31 cellular contexts compared by ENCODE assay signal in genomic region chr10:119042169-119042568, GRCh38. TPM values are rescaled to one million over a fixed set of nuclear protein-coding genes. Genes with fewer than 3 reads are reported as not detected.
DNase-seq lines count a peak whose midpoint lies in the region; ATAC-seq, FAIRE-seq and TF ChIP-seq lines count a peak whose summit lies in the region.
"Had no signal": no experiment of that assay in that cellular context is flagged by ENCODE, and none has a peak within 500 bp of the region (broad histone marks: within the 10 kb centered on the region; RNA-seq: fewer than 3 reads in every experiment).

No MANE protein-coding gene starts in this region.

- no peak for FAIRE-seq in GM12891 (lab: Jason Lieb, UNC)
- FAIRE-seq: astrocyte, HTR-8/SVneo, urothelium cell line had no signal

- H3K36me3 Mint-ChIP-seq in activated CD4-positive, alpha-beta T cell treated with anti-CD3 and anti-CD28 coated beads, Interleukin-2, amount 10 ng/mL, durations not matched to agents 24 days and 14 days (ENCODE audit: low read depth): peaks cover 88% of the 10 kb centered on the region
- H3K36me3 Mint-ChIP-seq in activated CD4-positive, alpha-beta T cell treated with anti-CD3 and anti-CD28 coated beads for 36 hours (ENCODE audit: low read depth): peaks cover 82% of the 10 kb centered on the region
- H3K36me3 Mint-ChIP-seq in activated naive CD8-positive, alpha-beta T cell treated with anti-CD3 and anti-CD28 coated beads, Interleukin-2, amount 50 U/mL, for 24 hours (ENCODE audit: low read depth): peaks cover 83% of the 10 kb centered on the region
- H3K36me3 Mint-ChIP-seq in natural killer cell: peaks cover 59% of the 10 kb centered on the region

- no peak overlapping the region for H3K4me3 Mint-ChIP-seq in activated CD4-positive, alpha-beta T cell treated with anti-CD3 and anti-CD28 coated beads, Interleukin-2, amount 10 ng/mL, durations not matched to agents 24 days and 14 days
- no peak overlapping the region for H3K4me3 Mint-ChIP-seq in activated CD4-positive, alpha-beta T cell treated with anti-CD3 and anti-CD28 coated beads for 36 hours
- H3K4me3 Mint-ChIP-seq in activated naive CD8-positive, alpha-beta T cell treated with anti-CD3 and anti-CD28 coated beads, Interleukin-2, amount 50 U/mL, for 24 hours: no peak overlapping the region
- peak overlapping the region; percentile 25 for H3K4me3 Mint-ChIP-seq in natural killer cell
- H3K4me3 Mint-ChIP-seq: activated CD8-positive, alpha-beta memory T cell treated with anti-CD3 and anti-CD28 coated beads, Interleukin-2, amount 10 ng/mL, durations not matched to agents 7 days and 5 days; activated naive CD8-positive, alpha-beta T cell treated with anti-CD3 and anti-CD28 coated beads, Interleukin-2, amount 10 ng/mL, durations not matched to agents 7 days and 5 days; immature natural killer cell; stimulated activated memory B cell treated with anti-CD40 and anti-IgM and Interleukin-4, amounts not matched to agents 10 μg/mL and 1 μg/mL and 100 μg/mL, for 72 hours had no signal

- DNase-seq in activated CD4-positive, alpha-beta T cell treated with anti-CD3 and anti-CD28 coated beads, Interleukin-2, amount 10 ng/mL, durations not matched to agents 24 days and 14 days: no peak
- DNase-seq in activated CD4-positive, alpha-beta T cell treated with anti-CD3 and anti-CD28 coated beads for 36 hours: no peak
- DNase-seq in GM12891 (ENCODE audit: insufficient read length, low spot score) (no peak), natural killer cell (no peak), OCI-M1 (lab: John Stamatoyannopoulos, UW) (no peak), esophagus muscularis mucosa (ENCODE audit: extremely low spot score) (no peak)
- no peak for DNase-seq in activated naive CD8-positive, alpha-beta T cell treated with anti-CD3 and anti-CD28 coated beads, Interleukin-2, amount 50 U/mL, for 24 hours
- DNase-seq: activated CD8-positive, alpha-beta memory T cell treated with anti-CD3 and anti-CD28 coated beads, Interleukin-2, amount 10 ng/mL, durations not matched to agents 7 days and 5 days; activated naive CD8-positive, alpha-beta T cell treated with anti-CD3 and anti-CD28 coated beads, Interleukin-2, amount 10 ng/mL, durations not matched to agents 7 days and 5 days; caudate nucleus; CD4-positive, alpha-beta memory T cell; DMS153; gastrocnemius medialis; H7; hypothalamus; immature natural killer cell; left colon; mesenchymal stem cell; NCI-H1436; NCI-H446; NCI-H774; sigmoid colon; stimulated activated CD4-positive, alpha-beta T cell treated with anti-CD3 and anti-CD28 coated beads, Interleukin-4, amount 100 ng/mL, for 24 hours had no signal

- WGBS in esophagus muscularis mucosa: 95% methylated on average over 26 of the region's 26 CpGs

- POLR2A ChIA-PET in activated CD4-positive, alpha-beta T cell treated with anti-CD3 and anti-CD28 coated beads for 36 hours (lab: Charles Lee): no interaction called here

- intact Hi-C loops in activated CD4-positive, alpha-beta T cell treated with anti-CD3 and anti-CD28 coated beads, Interleukin-2, amount 10 ng/mL, durations not matched to agents 24 days and 14 days (cut with micrococcal nuclease): no loop called here
- intact Hi-C loops in activated CD4-positive, alpha-beta T cell treated with anti-CD3 and anti-CD28 coated beads for 36 hours (cut with DNase I, micrococcal nuclease): no loop called here
- intact Hi-C loops in natural killer cell (cut with micrococcal nuclease): no loop called here
- intact Hi-C loops in esophagus muscularis mucosa (cut with DNase I): no loop called here

- H3K4me1 Mint-ChIP-seq in activated CD4-positive, alpha-beta T cell treated with anti-CD3 and anti-CD28 coated beads, Interleukin-2, amount 10 ng/mL, durations not matched to agents 24 days and 14 days: peaks cover 15% of the 10 kb centered on the region
- peaks cover 2% of the 10 kb centered on the region for H3K4me1 Mint-ChIP-seq in activated CD4-positive, alpha-beta T cell treated with anti-CD3 and anti-CD28 coated beads for 36 hours
- peaks cover 9% of the 10 kb centered on the region for H3K4me1 Mint-ChIP-seq in activated naive CD8-positive, alpha-beta T cell treated with anti-CD3 and anti-CD28 coated beads, Interleukin-2, amount 50 U/mL, for 24 hours
- H3K4me1 Mint-ChIP-seq in natural killer cell: peaks cover 15 to 30% of the 10 kb centered on the region in 2 donors

- H3K9me3 ChIP-seq in esophagus muscularis mucosa: no peaks in the 10 kb centered on the region
- H3K9me3 ChIP-seq: gastrocnemius medialis, neutrophil, sigmoid colon had no signal

- TF ChIP-seq POLR2A in GM12891 (IDR thresholded peaks at IDR 0.05; ENCODE audit: low read depth, low read length): peak; percentile 36; the same call in 1 of the 2 replicates
- TF ChIP-seq POLR2A in esophagus muscularis mucosa (IDR thresholded peaks at IDR 0.05; ENCODE audit: low read depth): no peak

- H3K36me3 ChIP-seq in esophagus muscularis mucosa: peaks cover 79 to 100% (median 98%) of the 10 kb centered on the region in 4 donors

- H3K27ac ChIP-seq in esophagus muscularis mucosa (replicated peaks in 1 of 4): no peak overlapping the region
- H3K27ac ChIP-seq: 22Rv1, gastrocnemius medialis, neutrophil, sigmoid colon had no signal

- H3K27me3 ChIP-seq in esophagus muscularis mucosa: no peaks in the 10 kb centered on the region
- H3K27me3 ChIP-seq: gastrocnemius medialis, neutrophil, sigmoid colon had no signal

- H3K27ac Mint-ChIP-seq in activated CD4-positive, alpha-beta T cell treated with anti-CD3 and anti-CD28 coated beads, Interleukin-2, amount 10 ng/mL, durations not matched to agents 24 days and 14 days: peak overlapping the region; percentile 27
- no peak overlapping the region for H3K27ac Mint-ChIP-seq in activated CD4-positive, alpha-beta T cell treated with anti-CD3 and anti-CD28 coated beads for 36 hours
- H3K27ac Mint-ChIP-seq in activated naive CD8-positive, alpha-beta T cell treated with anti-CD3 and anti-CD28 coated beads, Interleukin-2, amount 50 U/mL, for 24 hours: no peak overlapping the region
- peak overlapping the region; percentile 32 to 63 for H3K27ac Mint-ChIP-seq in natural killer cell
- H3K27ac Mint-ChIP-seq: activated CD8-positive, alpha-beta memory T cell treated with anti-CD3 and anti-CD28 coated beads, Interleukin-2, amount 10 ng/mL, durations not matched to agents 7 days and 5 days; activated naive CD8-positive, alpha-beta T cell treated with anti-CD3 and anti-CD28 coated beads, Interleukin-2, amount 10 ng/mL, durations not matched to agents 7 days and 5 days; progenitor cell of endocrine pancreas; stimulated activated memory B cell treated with anti-CD40 and anti-IgM and Interleukin-4, amounts not matched to agents 10 μg/mL and 1 μg/mL and 100 μg/mL, for 72 hours had no signal

- no peak for TF ChIP-seq EP300 in esophagus muscularis mucosa (IDR thresholded peaks at IDR 0.05)

- H3K9me3 Mint-ChIP-seq in activated CD4-positive, alpha-beta T cell treated with anti-CD3 and anti-CD28 coated beads, Interleukin-2, amount 10 ng/mL, durations not matched to agents 24 days and 14 days: no peaks in the 10 kb centered on the region
- no peaks in the 10 kb centered on the region for H3K9me3 Mint-ChIP-seq in activated CD4-positive, alpha-beta T cell treated with anti-CD3 and anti-CD28 coated beads for 36 hours (ENCODE audit: low read depth)
- H3K9me3 Mint-ChIP-seq in activated naive CD8-positive, alpha-beta T cell treated with anti-CD3 and anti-CD28 coated beads, Interleukin-2, amount 50 U/mL, for 24 hours: no peaks in the 10 kb centered on the region
- no peaks in the 10 kb centered on the region for H3K9me3 Mint-ChIP-seq in natural killer cell
- H3K9me3 Mint-ChIP-seq: activated naive CD8-positive, alpha-beta T cell treated with anti-CD3 and anti-CD28 coated beads, Interleukin-2, amount 10 ng/mL, durations not matched to agents 7 days and 5 days; immature natural killer cell; stimulated activated memory B cell treated with anti-CD40 and anti-IgM and Interleukin-4, amounts not matched to agents 10 μg/mL and 1 μg/mL and 100 μg/mL, for 72 hours had no signal

- H3K4me1 ChIP-seq in esophagus muscularis mucosa: no peaks in the 10 kb centered on the region
- H3K4me1 ChIP-seq: sigmoid colon had no signal

- no peak overlapping the region for H3K4me3 ChIP-seq in esophagus muscularis mucosa
- H3K4me3 ChIP-seq: gastrocnemius medialis, sigmoid colon had no signal

- ATAC-seq in activated CD4-positive, alpha-beta T cell treated with anti-CD3 and anti-CD28 coated beads for 36 hours: no peak
- peak; percentile 17 for ATAC-seq in activated naive CD8-positive, alpha-beta T cell treated with anti-CD3 and anti-CD28 coated beads, Interleukin-2, amount 50 U/mL, for 24 hours
- ATAC-seq in natural killer cell (no peak), GM18907 (IDR thresholded peaks at IDR 0.05; ENCODE audit: unreplicated experiment) (no peak)
- ATAC-seq: activated CD8-positive, alpha-beta memory T cell treated with anti-CD3 and anti-CD28 coated beads, Interleukin-2, amount 10 ng/mL, durations not matched to agents 7 days and 5 days; gastrocnemius medialis; stimulated activated memory B cell treated with anti-CD40 and anti-IgM and Interleukin-4, amounts not matched to agents 10 μg/mL and 1 μg/mL and 100 μg/mL, for 72 hours had no signal

- CTCF ChIA-PET in activated CD4-positive, alpha-beta T cell treated with anti-CD3 and anti-CD28 coated beads for 36 hours (lab: Charles Lee): no interaction called here

- TF ChIP-seq CTCF in natural killer cell (IDR thresholded peaks at IDR 0.05) (no peak), esophagus muscularis mucosa (IDR thresholded peaks at IDR 0.05) (no peak)

- no peaks in the 10 kb centered on the region for H3K27me3 Mint-ChIP-seq in activated CD4-positive, alpha-beta T cell treated with anti-CD3 and anti-CD28 coated beads, Interleukin-2, amount 10 ng/mL, durations not matched to agents 24 days and 14 days
- no peaks in the 10 kb centered on the region for H3K27me3 Mint-ChIP-seq in activated CD4-positive, alpha-beta T cell treated with anti-CD3 and anti-CD28 coated beads for 36 hours
- no peaks in the 10 kb centered on the region for H3K27me3 Mint-ChIP-seq in activated naive CD8-positive, alpha-beta T cell treated with anti-CD3 and anti-CD28 coated beads, Interleukin-2, amount 50 U/mL, for 24 hours
- H3K27me3 Mint-ChIP-seq in natural killer cell (ENCODE audit: low read depth in 2 of 2): no peaks in the 10 kb centered on the region
- H3K27me3 Mint-ChIP-seq: activated CD8-positive, alpha-beta memory T cell treated with anti-CD3 and anti-CD28 coated beads, Interleukin-2, amount 10 ng/mL, durations not matched to agents 7 days and 5 days; activated naive CD8-positive, alpha-beta T cell treated with anti-CD3 and anti-CD28 coated beads, Interleukin-2, amount 10 ng/mL, durations not matched to agents 7 days and 5 days; CD4-positive, alpha-beta memory T cell; progenitor cell of endocrine pancreas; stimulated activated memory B cell treated with anti-CD40 and anti-IgM and Interleukin-4, amounts not matched to agents 10 μg/mL and 1 μg/mL and 100 μg/mL, for 72 hours had no signal

RNA-seq across cellular contexts. Expression of gene NANOS1, which starts 12.7 kb away (rescaled TPM):
- 0.44 and 0.59 TPM in 2 replicates for total RNA-seq in activated CD4-positive, alpha-beta T cell treated with anti-CD3 and anti-CD28 coated beads, Interleukin-2, amount 10 ng/mL, durations not matched to agents 24 days and 14 days
- total RNA-seq in activated CD4-positive, alpha-beta T cell treated with anti-CD3 and anti-CD28 coated beads for 36 hours: under 1 TPM; 0.04 to 0.09 TPM
- polyA plus RNA-seq in GM12891 (2012; ENCODE audit: low read depth, missing spikeins): 1.1 TPM
- total RNA-seq in natural killer cell (under 1 TPM in 1 of 3 donors, not detected in 2; 0.09 TPM), esophagus muscularis mucosa (10 to 100 TPM in 3 of 4 donors, 1 to 10 TPM in 1; 8.0 to 24.4 (median 14.6) TPM)

RNA-seq across cellular contexts. Expression of gene EIF3A, which starts 38.4 kb away (rescaled TPM):
- 179 and 183 TPM in 2 replicates for total RNA-seq in activated CD4-positive, alpha-beta T cell treated with anti-CD3 and anti-CD28 coated beads, Interleukin-2, amount 10 ng/mL, durations not matched to agents 24 days and 14 days
- total RNA-seq in activated CD4-positive, alpha-beta T cell treated with anti-CD3 and anti-CD28 coated beads for 36 hours: 100 to 1,000 TPM; 132 to 150 TPM
- 83.2 TPM for polyA plus RNA-seq in GM12891 (2012; ENCODE audit: low read depth, missing spikeins)
- total RNA-seq in natural killer cell: 100 to 1,000 TPM; 102 to 115 (median 110) TPM
- 100 to 1,000 TPM; 118 to 147 (median 128) TPM for total RNA-seq in esophagus muscularis mucosa

Comparison
In these comparisons a context has a peak if more than half of its experiments do, and no peak if none do; other contexts are left out.
1. H3K27ac Mint-ChIP-seq: peak in activated CD4-positive, alpha-beta T cell treated with anti-CD3 and anti-CD28 coated beads, Interleukin-2, amount 10 ng/mL, durations not matched to agents 24 days and 14 days (single experiment) and natural killer cell (2 of 2); none in activated CD4-positive, alpha-beta T cell treated with anti-CD3 and anti-CD28 coated beads for 36 hours (single experiment) and activated naive CD8-positive, alpha-beta T cell treated with anti-CD3 and anti-CD28 coated beads, Interleukin-2, amount 50 U/mL, for 24 hours (single experiment).